ENCODE assay signal across 1 cellular context in the genomic region with DNA sequence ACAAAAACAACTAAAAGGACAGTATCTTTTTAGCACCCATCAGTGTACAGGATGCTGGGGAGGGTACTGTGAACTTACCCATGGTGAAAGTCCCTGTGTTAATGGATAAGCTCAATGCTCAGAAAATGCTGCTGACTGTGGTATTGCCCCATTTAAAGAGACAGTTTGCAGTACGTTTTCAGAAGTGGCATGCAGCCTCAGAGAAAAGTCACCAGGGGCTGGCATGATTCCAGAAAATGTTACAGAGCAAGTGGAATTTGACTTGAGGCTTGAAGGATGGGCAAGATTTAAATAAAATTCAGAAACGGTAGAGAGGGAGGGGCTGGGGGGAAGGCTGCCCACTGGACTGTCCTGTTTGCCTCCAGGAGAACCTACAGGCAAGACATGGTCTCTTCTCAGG.
TF ChIP-seq lines count a peak whose summit lies in the region.

No MANE protein-coding gene starts in this region.

TF ChIP-seq in endothelial cell of umbilical vein, 7 proteins besides CTCF, POLR2A, EP300 and RAD21:
- TF ChIP-seq FOS (IDR thresholded peaks at IDR 0.05; ENCODE audit: borderline replicate concordance, insufficient read depth, low read length) = no peak
- TF ChIP-seq, protein P1, sequence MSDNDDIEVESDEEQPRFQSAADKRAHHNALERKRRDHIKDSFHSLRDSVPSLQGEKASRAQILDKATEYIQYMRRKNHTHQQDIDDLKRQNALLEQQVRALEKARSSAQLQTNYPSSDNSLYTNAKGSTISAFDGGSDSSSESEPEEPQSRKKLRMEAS (IDR thresholded peaks at IDR 0.05; ENCODE audit: insufficient read depth, insufficient read length) = no peak
- TF ChIP-seq MYC (IDR thresholded peaks at IDR 0.05; ENCODE audit: low read depth, low read length) = no peak
- TF ChIP-seq JUN (IDR thresholded peaks at IDR 0.05; ENCODE audit: borderline replicate concordance, insufficient read depth, insufficient read length, low read depth) = no peak
- no peak for TF ChIP-seq GATA2 (IDR thresholded peaks at IDR 0.05; ENCODE audit: insufficient read depth, insufficient read length, low read depth, low read length)
- no peak for TF ChIP-seq POLR2AphosphoS5 (IDR thresholded peaks at IDR 0.05; ENCODE audit: insufficient read depth, low read depth, low read length)
- no peak for TF ChIP-seq EZH2 (IDR thresholded peaks at IDR 0.05; ENCODE audit: borderline replicate concordance, low read depth, low read length, severe bottlenecking)
